ENCODE assay signal across 8 cellular contexts in genomic region chr12:25587346-25587745, GRCh38. TPM values are rescaled to one million over a fixed set of nuclear protein-coding genes. Genes with fewer than 3 reads are reported as not detected.
"Had no signal": no experiment of that assay in that cellular context is flagged by ENCODE, and none has a peak within 500 bp of the region (broad histone marks: within the 10 kb centered on the region; RNA-seq: fewer than 3 reads in every experiment).

No MANE protein-coding gene starts in this region.

- H3K27ac Mint-ChIP-seq: GM23338 had no signal

- H3K4me2 ChIP-seq: GM23338 had no signal

- H3K36me3 ChIP-seq: HAP-1 had no signal

- H3K4me1 ChIP-seq: HAP-1 had no signal

- H3K4me3 ChIP-seq: GM23338, HAP-1, K562 had no signal

- DNase-seq: H7, IMR-90, KG1 had no signal

- H3K4me1 Mint-ChIP-seq: GM23338 had no signal

- H3K4me3 Mint-ChIP-seq: GM23338 had no signal

- FAIRE-seq: K562 had no signal

- H2AFZ ChIP-seq: GM23338 had no signal

RNA-seq across cellular contexts. Expression of gene LMNTD1, which starts 34.3 kb away (rescaled TPM):
- total RNA-seq: GM23338, H4, HT-29, K562 had no signal
- polyA plus RNA-seq: GM23338, K562 had no signal
